In the genomic region with DNA sequence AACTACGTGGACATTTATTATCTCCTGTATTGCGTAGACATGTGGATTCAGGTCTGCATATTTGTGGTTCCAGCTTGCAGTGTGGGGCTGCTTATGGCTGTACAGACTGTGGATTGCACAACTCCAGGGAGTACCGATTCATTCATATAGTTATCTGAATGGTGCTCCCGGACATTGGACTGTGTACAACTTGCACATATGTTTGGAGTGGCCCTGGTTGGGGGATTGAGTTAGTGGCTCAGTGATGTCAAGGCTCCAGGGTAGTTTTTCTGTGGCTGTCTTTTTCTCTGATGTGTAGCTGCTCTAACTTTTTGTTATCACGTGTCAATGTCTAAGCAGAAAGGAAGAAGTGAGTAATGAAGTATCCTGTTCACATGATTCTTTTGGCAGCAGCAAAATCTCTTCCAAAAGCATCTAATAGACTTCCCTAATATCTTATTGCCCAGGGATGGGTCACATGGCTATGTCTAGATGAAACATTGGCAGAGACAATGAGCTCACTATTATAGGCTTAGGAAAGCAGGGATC, we compare ENCODE assay signal across 1 cellular context.
TF ChIP-seq lines count a peak whose summit lies in the region.

No MANE protein-coding gene starts in this region.

TF ChIP-seq in IMR-90, 13 proteins besides CTCF, POLR2A, EP300 and RAD21 (continued from another document):
- TF ChIP-seq, protein P1, sequence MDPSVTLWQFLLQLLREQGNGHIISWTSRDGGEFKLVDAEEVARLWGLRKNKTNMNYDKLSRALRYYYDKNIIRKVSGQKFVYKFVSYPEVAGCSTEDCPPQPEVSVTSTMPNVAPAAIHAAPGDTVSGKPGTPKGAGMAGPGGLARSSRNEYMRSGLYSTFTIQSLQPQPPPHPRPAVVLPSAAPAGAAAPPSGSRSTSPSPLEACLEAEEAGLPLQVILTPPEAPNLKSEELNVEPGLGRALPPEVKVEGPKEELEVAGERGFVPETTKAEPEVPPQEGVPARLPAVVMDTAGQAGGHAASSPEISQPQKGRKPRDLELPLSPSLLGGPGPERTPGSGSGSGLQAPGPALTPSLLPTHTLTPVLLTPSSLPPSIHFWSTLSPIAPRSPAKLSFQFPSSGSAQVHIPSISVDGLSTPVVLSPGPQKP (IDR thresholded peaks at IDR 0.05; ENCODE audit: borderline replicate concordance, low read depth, low read length), result no peak
- TF ChIP-seq RCOR1 (IDR thresholded peaks at IDR 0.05; ENCODE audit: insufficient replicate concordance, low read length) (peak; percentile 56), MAZ (IDR thresholded peaks at IDR 0.05; ENCODE audit: borderline replicate concordance, low read depth, low read length) (peak; percentile 35; the same call in 1 of the 2 replicates), MAFK (IDR thresholded peaks at IDR 0.05; ENCODE audit: low read depth, low read length) (no peak), FOS (IDR thresholded peaks at IDR 0.05; ENCODE audit: low read depth, low read length) (0 out of 2 replicates have a peak, but pooled peaks have one; percentile 15)
